In genomic region chr18:62937065-62937464, GRCh38 we compare ENCODE assay signal across 14 cellular contexts.
DNase-seq lines count a peak whose midpoint lies in the region; ATAC-seq, FAIRE-seq and TF ChIP-seq lines count a peak whose summit lies in the region.
"Had no signal": no experiment of that assay in that cellular context is flagged by ENCODE, and none has a peak within 500 bp of the region (broad histone marks: within the 10 kb centered on the region; RNA-seq: fewer than 3 reads in every experiment).

No MANE protein-coding gene starts in this region.

- FAIRE-seq in A549 (lab: Jason Lieb, UNC), result no peak

- POLR2A ChIA-PET in A549 (lab: Yijun Ruan, JAX), result no interaction called here

- WGBS in A549 (ENCODE audit: missing lambda C conversion rate), result 69% methylated on average over 2 of the region's 2 CpGs

- H3K27ac ChIP-seq in A549, result peak overlapping the region; percentile 23 to 35; a peak in 3 of 6 replicates
- H3K27ac ChIP-seq in layer of hippocampus (ENCODE audit: low read depth, low read length), result peak overlapping the region; percentile 25
- H3K27ac ChIP-seq: PC-9 had no signal

- CTCF ChIA-PET in A549 (lab: Yijun Ruan, JAX), result interaction anchor here (1.0 kb wide), 1 partner anchor 12 kb away, joined by 3 read pairs; no protein-coding TSS in a partner anchor

- TF ChIP-seq RAD21 in A549 (conservative IDR thresholded peaks at IDR 0.05 in 1 of 2, IDR thresholded peaks at IDR 0.05 in 1 of 2), result no peak

- ATAC-seq in A549, result peak in 1 of 2 experiments; percentile 55; a peak in 2 of 6 replicates
- no peak for ATAC-seq in GM19455 (IDR thresholded peaks at IDR 0.05; ENCODE audit: unreplicated experiment)

- H3K4me3 ChIP-seq in A549, result no peak overlapping the region
- H3K4me3 ChIP-seq: PC-9, skin epidermis had no signal

- peak overlapping the region; percentile 46 for H3K4me2 ChIP-seq in A549
- H3K4me2 ChIP-seq: PC-9 had no signal

- no peak for TF ChIP-seq EP300 in A549 (IDR thresholded peaks at IDR 0.05)

- DNase-seq in A549 (ENCODE audit: low read depth in 1 of 2, low spot score in 1 of 2), result peak in 1 of 2 experiments; percentile 20
- DNase-seq in HCEC 1CT, result peak; percentile 71
- peak; percentile 41 for DNase-seq in amniotic epithelial cell (ENCODE audit: low read depth)
- no peak for DNase-seq in DMS53 treated with DMSO at 0.1 percent for 48 hours (lab: John Stamatoyannopoulos, UW; ENCODE audit: unreplicated experiment)
- no peak for DNase-seq in NCI-H510A (lab: John Stamatoyannopoulos, UW)
- DNase-seq in stimulated activated naive CD4-positive, alpha-beta T cell (lab: John Stamatoyannopoulos, UW), result no peak
- DNase-seq: activated CD4-positive, CD25-positive, alpha-beta regulatory T cell treated with anti-CD3 and anti-CD28 coated beads, Interleukin-2, amount 50 U/mL, for 72 hours; activated naive CD8-positive, alpha-beta T cell treated with anti-CD3 and anti-CD28 coated beads for 36 hours; activated T-cell treated with anti-CD3 and anti-CD28 coated beads, Interleukin-2, amount 50 U/mL, for 1 hour; NCI-H1105; PC-9 had no signal

- peaks cover 40% of the 10 kb centered on the region for H3K4me1 ChIP-seq in A549

- H3K27me3 ChIP-seq in layer of hippocampus (ENCODE audit: control insufficient read depth, insufficient read depth, low read length), result no peaks in the 10 kb centered on the region

- TF ChIP-seq POLR2A in A549 (IDR thresholded peaks at IDR 0.05; ENCODE audit: low read length), result no peak

- no peak for TF ChIP-seq CTCF in A549 (IDR thresholded peaks at IDR 0.05)

- peaks cover 2% of the 10 kb centered on the region; the same call in 1 of the 3 replicates for H3K9me3 ChIP-seq in A549

TF ChIP-seq in A549, 52 proteins besides CTCF, POLR2A, EP300 and RAD21:
- TF ChIP-seq TP53 (CRISPR knock-in tag; IDR thresholded peaks at IDR 0.05) (no peak), CHD2 (IDR thresholded peaks at IDR 0.05; ENCODE audit: low read length, partially characterized antibody) (no peak), HOXA7 (CRISPR knock-in tag; IDR thresholded peaks at IDR 0.05) (no peak), CHD4 (IDR thresholded peaks at IDR 0.05; ENCODE audit: borderline replicate concordance) (no peak)

Comparison
In these comparisons a context has a peak if more than half of its experiments do, and no peak if none do; other contexts are left out.
1. DNase-seq: peak in HCEC 1CT (single experiment) and amniotic epithelial cell (single experiment); none in DMS53 treated with DMSO at 0.1 percent for 48 hours (single experiment), NCI-H510A (single experiment) and stimulated activated naive CD4-positive, alpha-beta T cell (0 of 6).